Comparison of ENCODE assay signal across 8 cellular contexts in the genomic region with DNA sequence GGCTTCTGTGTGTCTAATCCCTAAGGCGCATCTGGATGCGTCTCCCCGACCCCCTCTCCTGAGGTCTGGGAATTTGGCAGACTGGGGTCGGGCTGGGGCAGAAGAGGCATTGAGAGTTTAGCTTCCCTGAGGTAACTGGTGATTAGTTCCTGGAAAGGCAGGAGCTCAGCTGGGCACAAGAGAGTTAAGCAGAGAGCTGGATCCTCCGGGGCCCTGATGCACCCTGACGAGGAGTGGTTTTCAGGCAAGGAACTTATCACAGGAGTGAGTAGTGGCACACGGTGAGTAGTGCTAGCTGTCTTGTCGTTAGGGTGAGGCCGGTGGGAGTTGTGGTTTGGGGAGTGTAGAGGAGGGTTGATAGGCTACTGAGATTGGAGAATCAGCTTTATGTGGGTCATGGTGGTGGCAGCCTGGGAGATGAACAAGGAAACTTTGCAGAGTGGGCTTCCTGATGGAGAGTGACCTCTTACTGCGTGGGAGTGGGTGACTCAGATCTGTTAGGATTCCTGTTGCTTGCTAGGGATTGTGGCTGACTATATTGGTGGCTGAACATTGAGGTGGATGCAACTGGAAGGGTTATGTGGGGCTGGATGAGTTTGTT. TPM values are rescaled to one million over a fixed set of nuclear protein-coding genes. Genes with fewer than 3 reads are reported as not detected.
DNase-seq lines count a peak whose midpoint lies in the region; ATAC-seq, FAIRE-seq and TF ChIP-seq lines count a peak whose summit lies in the region.

No MANE protein-coding gene starts in this region.

- no peaks in the 10 kb centered on the region for H3K9me1 ChIP-seq in K562 (ENCODE audit: control insufficient read depth, insufficient read depth, low read length)

- 0 out of 2 replicates have a peak, but pooled peaks have one; percentile 18 for TF ChIP-seq POLR2A in K562 (conservative IDR thresholded peaks at IDR 0.05)

- WGBS in K562 (ENCODE audit: insufficient coverage, low coverage, missing lambda C conversion rate), result 1% methylated on average over 10 of the region's 10 CpGs

- peaks cover 20% of the 10 kb centered on the region; the same call in 2 of the 3 replicates for H3K36me3 ChIP-seq in K562 (ENCODE audit: control insufficient read depth, insufficient read depth, low read length)
- peaks cover 22% of the 10 kb centered on the region; the same call in 1 of the 2 replicates for H3K36me3 ChIP-seq in iPS-20b (ENCODE audit: insufficient read depth, low read depth, low read length)

- H4K20me1 ChIP-seq in K562 (replicated peaks; ENCODE audit: control insufficient read depth, insufficient read depth, low read length), result peaks cover 5% of the 10 kb centered on the region; the same call in 1 of the 2 replicates

- peak; percentile 95 for FAIRE-seq in K562 (lab: Jason Lieb, UNC)

- H3K27ac ChIP-seq in K562 (ENCODE audit: extremely low read depth, low read depth, low read length) (peak overlapping the region; percentile 82; the same call in 2 of the 3 replicates), iPS-20b (ENCODE audit: low read length) (no peak overlapping the region), skin epidermis (peak overlapping the region; percentile 69 to 98 (median 92))

- peaks cover 5 to 16% of the 10 kb centered on the region in 2 experiments; a peak in 3 of 5 replicates for H3K4me1 ChIP-seq in K562 (replicated peaks in 1 of 2; ENCODE audit: control insufficient read depth in 2 of 2, insufficient read depth in 2 of 2, low read length in 2 of 2)
- H3K4me1 ChIP-seq in iPS-20b (ENCODE audit: insufficient read depth, low read length), result peaks cover 5% of the 10 kb centered on the region

- peaks cover 35% of the 10 kb centered on the region for H3K79me2 ChIP-seq in K562 (ENCODE audit: control insufficient read depth, insufficient read depth, low read length)

- peak overlapping the region; percentile 91 for H3K4me3 ChIP-seq in K562
- H3K4me3 ChIP-seq in iPS-20b (ENCODE audit: low read length), result peak overlapping the region; percentile 90
- H3K4me3 ChIP-seq in skin epidermis, result peak overlapping the region; percentile 70 to 94 (median 92)

- TF ChIP-seq EP300 in K562 (IDR thresholded peaks at IDR 0.05; ENCODE audit: low read length), result no peak

- CTCF ChIA-PET in K562 (lab: Yijun Ruan, JAX; ENCODE audit: low intra/inter-chr PET ratio), result no interaction called here

- in situ Hi-C loops in K562 (cut with MboI), result no loop called here

- no peak for TF ChIP-seq CTCF in K562 (IDR thresholded peaks at IDR 0.05 in 2 of 3, conservative IDR thresholded peaks at IDR 0.05 in 1 of 3; ENCODE audit: insufficient read depth in 2 of 3, low read depth in 1 of 3, low read length in 3 of 3)

- H3K9ac ChIP-seq in K562 (ENCODE audit: insufficient read depth in 1 of 2, low read depth in 2 of 2, low read length in 2 of 2), result peak overlapping the region; percentile 86 to 96
- peak overlapping the region; percentile 95 for H3K9ac ChIP-seq in iPS-20b (ENCODE audit: low read depth, low read length)

- no TSS peak for BruUV-seq in K562 (replicated peaks; lab: Mats Ljungman, UMichigan)

- intact Hi-C loops in K562 (cut with micrococcal nuclease), result no loop called here

- H2AFZ ChIP-seq in K562 (ENCODE audit: low read depth, low read length), result peak overlapping the region; percentile 80

- H3K27me3 ChIP-seq in K562 (ENCODE audit: control insufficient read depth in 2 of 2, insufficient read depth in 2 of 2, low read length in 2 of 2), result no peaks in the 10 kb centered on the region
- H3K27me3 ChIP-seq in iPS-20b (ENCODE audit: insufficient read depth, low read length), result no peaks in the 10 kb centered on the region

- DNase-seq in EH (ENCODE audit: low read depth) (peak; percentile 66), SK-N-DZ (ENCODE audit: low spot score) (peak; percentile 3), K562 (ENCODE audit: extremely low read depth in 1 of 4, low spot score in 3 of 4) (peak; percentile 50 to 64 (median 56))

- ATAC-seq in HG02678 (IDR thresholded peaks at IDR 0.05; ENCODE audit: unreplicated experiment) (peak; percentile 25), K562 (peak; percentile 82), HG03135 (IDR thresholded peaks at IDR 0.05; ENCODE audit: unreplicated experiment) (no peak), GM18502 (IDR thresholded peaks at IDR 0.05; ENCODE audit: poor library complexity, unreplicated experiment) (no peak)

- H3K9me3 ChIP-seq in K562 (replicated peaks; ENCODE audit: control insufficient read depth, insufficient read depth, low read depth, low read length) (no peaks in the 10 kb centered on the region), iPS-20b (ENCODE audit: insufficient read depth, low read depth, low read length) (no peaks in the 10 kb centered on the region)

- TF ChIP-seq RAD21 in K562 (CRISPR knock-in tag; conservative IDR thresholded peaks at IDR 0.05 in 1 of 2, IDR thresholded peaks at IDR 0.05 in 1 of 2), result no peak

- H3K4me2 ChIP-seq in K562 (ENCODE audit: insufficient read depth, low read length), result peak overlapping the region; percentile 91

- POLR2A ChIA-PET in K562 (lab: Yijun Ruan, JAX), result interaction anchor here (1.1 to 2.7 kb wide), 2 partner anchors 11 to 40 kb away, joined by 3 to 12 read pairs; a partner anchor contains a TSS

TF ChIP-seq in K562, 482 proteins besides CTCF, POLR2A, EP300 and RAD21 (continues in another document):
- TF ChIP-seq RNF2 (IDR thresholded peaks at IDR 0.05), result no peak
- TF ChIP-seq, protein P1, sequence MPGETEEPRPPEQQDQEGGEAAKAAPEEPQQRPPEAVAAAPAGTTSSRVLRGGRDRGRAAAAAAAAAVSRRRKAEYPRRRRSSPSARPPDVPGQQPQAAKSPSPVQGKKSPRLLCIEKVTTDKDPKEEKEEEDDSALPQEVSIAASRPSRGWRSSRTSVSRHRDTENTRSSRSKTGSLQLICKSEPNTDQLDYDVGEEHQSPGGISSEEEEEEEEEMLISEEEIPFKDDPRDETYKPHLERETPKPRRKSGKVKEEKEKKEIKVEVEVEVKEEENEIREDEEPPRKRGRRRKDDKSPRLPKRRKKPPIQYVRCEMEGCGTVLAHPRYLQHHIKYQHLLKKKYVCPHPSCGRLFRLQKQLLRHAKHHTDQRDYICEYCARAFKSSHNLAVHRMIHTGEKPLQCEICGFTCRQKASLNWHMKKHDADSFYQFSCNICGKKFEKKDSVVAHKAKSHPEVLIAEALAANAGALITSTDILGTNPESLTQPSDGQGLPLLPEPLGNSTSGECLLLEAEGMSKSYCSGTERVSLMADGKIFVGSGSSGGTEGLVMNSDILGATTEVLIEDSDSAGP (CRISPR knock-in tag; IDR thresholded peaks at IDR 0.05), result no peak
- TF ChIP-seq, protein P2, sequence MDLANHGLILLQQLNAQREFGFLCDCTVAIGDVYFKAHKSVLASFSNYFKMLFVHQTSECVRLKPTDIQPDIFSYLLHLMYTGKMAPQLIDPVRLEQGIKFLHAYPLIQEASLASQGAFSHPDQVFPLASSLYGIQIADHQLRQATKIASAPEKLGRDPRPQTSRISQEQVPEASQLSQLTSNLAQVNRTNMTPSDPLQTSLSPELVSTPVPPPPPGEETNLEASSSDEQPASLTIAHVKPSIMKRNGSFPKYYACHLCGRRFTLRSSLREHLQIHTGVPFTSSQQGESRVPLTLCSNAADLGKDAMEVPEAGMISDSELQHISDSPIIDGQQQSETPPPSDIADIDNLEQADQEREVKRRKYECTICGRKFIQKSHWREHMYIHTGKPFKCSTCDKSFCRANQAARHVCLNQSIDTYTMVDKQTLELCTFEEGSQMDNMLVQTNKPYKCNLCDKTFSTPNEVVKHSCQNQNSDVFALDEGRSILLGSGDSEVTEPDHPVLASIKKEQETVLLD (IDR thresholded peaks at IDR 0.05), result 0 out of 2 replicates have a peak, but pooled peaks have one; percentile 53

RNA-seq across cellular contexts. Expression of a gene that starts 0.9 kb away (rescaled TPM):
- polyA plus RNA-seq in SK-N-DZ (2014; cell fraction: cytosol; rRNA removed), result 5.5 TPM in 2 replicates
- 6.4 and 7.1 TPM in 2 replicates for polyA plus RNA-seq in SK-N-DZ (2014; cell fraction: nucleus; rRNA removed)
- total RNA-seq in K562 (2011; cell fraction: chromatin; rRNA removed; ENCODE audit: low replicate concordance), result 58.3 and 76.4 TPM in 2 replicates
- 20.7 and 26.8 TPM in 2 replicates for total RNA-seq in K562 (2011; cell fraction: nucleolus; rRNA removed)
- 42.1 and 52.2 TPM in 2 replicates for total RNA-seq in K562 (2011; cell fraction: nucleoplasm; rRNA removed)
- 4.2 and 6.0 TPM in 2 replicates for total RNA-seq in K562 (2014; rRNA removed)
- 8.6 and 9.0 TPM in 2 replicates for total RNA-seq in K562 (2014; rRNA removed; fragmentation: Illumina TruSeq; extraction: Trizol)
- 6.7 and 7.1 TPM in 2 replicates for total RNA-seq in K562 (2015; rRNA removed; fragmentation: Illumina TruSeq; extraction: Trizol)
- total RNA-seq in K562 (2021), result 10.7 and 12.2 TPM in 2 replicates
- 4.4 and 4.9 TPM in 2 replicates for polyA plus RNA-seq in K562 (2011; rRNA removed)
- 2.9 and 3.4 TPM in 2 replicates for polyA plus RNA-seq in K562 (2011; cell fraction: cytosol; rRNA removed)
- polyA plus RNA-seq in K562 (2011; cell fraction: nucleus; rRNA removed), result 8.7 and 11.0 TPM in 2 replicates
- polyA plus RNA-seq in K562 (2012), result 4.1 and 4.6 TPM in 2 replicates
- polyA plus RNA-seq in K562 (2014; fragmentation: Illumina TruSeq; extraction: Trizol), result 6.0 and 6.4 TPM in 2 replicates
- 1 to 10 TPM; 1.3 to 2.4 TPM for polyA plus RNA-seq in K562 (2014; fragmentation: Nextera tagmentation; extraction: Ambion mirVana)
- 4.5 and 5.4 TPM in 2 replicates for polyA plus RNA-seq in K562 (2014; rRNA removed)
- 16.6 and 19.0 TPM in 2 replicates for polyA minus RNA-seq in K562 (2011; rRNA and poly(A)+ RNA removed)
- 9.2 and 10.5 TPM in 2 replicates for polyA minus RNA-seq in K562 (2011; cell fraction: cytosol; rRNA and poly(A)+ RNA removed)
- 9.3 and 13.9 TPM in 2 replicates for polyA minus RNA-seq in K562 (2011; cell fraction: nucleus; rRNA and poly(A)+ RNA removed)

RNA-seq across cellular contexts. Expression of a gene that starts 39.6 kb away (rescaled TPM):
- 13.0 and 13.6 TPM in 2 replicates for polyA plus RNA-seq in SK-N-DZ (2014; cell fraction: cytosol; rRNA removed)
- 17.3 and 29.6 TPM in 2 replicates for polyA plus RNA-seq in SK-N-DZ (2014; cell fraction: nucleus; rRNA removed)
- total RNA-seq in K562 (2011; cell fraction: chromatin; rRNA removed; ENCODE audit: low replicate concordance), result 27.1 and 34.4 TPM in 2 replicates
- 14.0 and 14.7 TPM in 2 replicates for total RNA-seq in K562 (2011; cell fraction: nucleolus; rRNA removed)
- total RNA-seq in K562 (2011; cell fraction: nucleoplasm; rRNA removed), result 18.6 and 20.4 TPM in 2 replicates
- total RNA-seq in K562 (2014; rRNA removed) (12.6 and 13.3 TPM in 2 replicates), K562 (2014; rRNA removed; fragmentation: Illumina TruSeq; extraction: Trizol) (14.4 and 15.4 TPM in 2 replicates), K562 (2015; rRNA removed; fragmentation: Illumina TruSeq; extraction: Trizol) (15.3 and 16.2 TPM in 2 replicates), K562 (2021) (19.3 and 20.3 TPM in 2 replicates)
- polyA plus RNA-seq in K562 (2011; rRNA removed) (11.4 and 15.0 TPM in 2 replicates), K562 (2014; fragmentation: Illumina TruSeq; extraction: Trizol) (19.4 and 21.5 TPM in 2 replicates), K562 (2014; fragmentation: Nextera tagmentation; extraction: Ambion mirVana) (1 to 10 TPM; 2.8 to 7.1 TPM), K562 (2014; rRNA removed) (15.7 and 17.0 TPM in 2 replicates)
- polyA plus RNA-seq in K562 (2011; cell fraction: cytosol; rRNA removed), result 7.8 and 11.7 TPM in 2 replicates
- polyA plus RNA-seq in K562 (2011; cell fraction: nucleus; rRNA removed), result 24.5 and 27.8 TPM in 2 replicates
- 10.2 and 14.0 TPM in 2 replicates for polyA plus RNA-seq in K562 (2012)
- polyA minus RNA-seq in K562 (2011; rRNA and poly(A)+ RNA removed), result 34.2 and 39.9 TPM in 2 replicates
- 13.7 and 17.0 TPM in 2 replicates for polyA minus RNA-seq in K562 (2011; cell fraction: cytosol; rRNA and poly(A)+ RNA removed)
- 7.9 and 12.6 TPM in 2 replicates for polyA minus RNA-seq in K562 (2011; cell fraction: nucleus; rRNA and poly(A)+ RNA removed)

Comparison
In these comparisons a context has a peak if more than half of its experiments do, and no peak if none do; other contexts are left out.
1. DNase-seq: peak in every context shown above with its lines; median percentile 66 in EH; 56 in K562; 3 in SK-N-DZ.
2. ATAC-seq: peak in HG02678 (single experiment) and K562 (single experiment); none in HG03135 (single experiment) and GM18502 (single experiment).
3. Peak in every context shown above with its lines, with median percentiles within 50 percentile points of each other: H3K4me3 ChIP-seq.